20 cellular contexts compared by ENCODE assay signal in the genomic region with DNA sequence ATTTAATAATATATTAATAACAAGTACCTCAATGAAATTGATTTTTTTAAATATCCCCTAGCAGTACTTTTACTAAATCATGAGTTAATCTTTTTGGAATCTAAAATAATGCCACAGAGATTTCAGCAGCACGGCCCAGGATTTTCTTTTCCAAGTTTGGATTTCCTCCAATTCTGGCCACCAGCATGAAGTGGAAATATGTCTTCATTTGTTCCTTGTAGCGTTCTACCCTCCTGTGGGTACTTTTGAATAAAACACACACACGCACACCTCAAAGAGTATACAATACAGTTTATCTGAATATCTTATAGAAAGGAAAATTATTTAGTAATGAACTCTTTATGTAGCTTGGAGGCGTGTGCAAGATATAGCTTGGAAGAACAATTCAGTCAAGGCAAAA.
DNase-seq lines count a peak whose midpoint lies in the region; TF ChIP-seq lines count a peak whose summit lies in the region.
"Had no signal": no experiment of that assay in that cellular context is flagged by ENCODE, and none has a peak within 500 bp of the region (broad histone marks: within the 10 kb centered on the region; RNA-seq: fewer than 3 reads in every experiment).

No MANE protein-coding gene starts in this region.

- no peaks in the 10 kb centered on the region for H3K36me3 ChIP-seq in brain microvascular endothelial cell (replicated peaks)
- H3K36me3 ChIP-seq in colonic mucosa, result no peaks in the 10 kb centered on the region

- no peak overlapping the region for H3K9ac ChIP-seq in colonic mucosa (ENCODE audit: low read depth in 2 of 2, low read length in 2 of 2)

- in situ Hi-C loops in brain microvascular endothelial cell (cut with HindIII; ENCODE audit: low pct_ligation_motif_present, low sequenced_read_pairs), result no loop called here

- intact Hi-C loops in colonic mucosa (cut with DNase I), result no loop called here

- peak; percentile 55 for DNase-seq in AG10803 (ENCODE audit: low read depth)
- DNase-seq in LHCN-M2 (ENCODE audit: low read depth), result peak; percentile 65
- DNase-seq in brain microvascular endothelial cell, result peak; percentile 25
- peak; percentile 6 for DNase-seq in glomerular visceral epithelial cell (ENCODE audit: extremely low spot score)
- no peak for DNase-seq in colonic mucosa
- DNase-seq in NCI-H748 treated with DMSO at 0.1 percent for 48 hours (lab: John Stamatoyannopoulos, UW), result no peak
- DNase-seq in cerebellar cortex (ENCODE audit: low spot score), result no peak
- DNase-seq in GF-D8 (lab: John Stamatoyannopoulos, UW), result no peak
- DNase-seq: AML-193; Calu3; CD4-positive, CD25-positive, alpha-beta regulatory T cell; DMS79; GDM1; GOT3; MV-4-11; NCI-H1436; NCI-H2081 treated with DMSO at 0.1 percent for 48 hours; NCI-H2227 treated with DMSO at 0.1 percent for 48 hours; NCI-H524 treated with DMSO at 0.1 percent for 48 hours had no signal

- H3K4me3 ChIP-seq in AG10803 (ENCODE audit: low read length) (no peak overlapping the region), brain microvascular endothelial cell (ENCODE audit: low read depth, low read length) (no peak overlapping the region), colonic mucosa (no peak overlapping the region)
- H3K4me3 ChIP-seq: SK-N-MC had no signal

- no peaks in the 10 kb centered on the region for H3K4me1 ChIP-seq in colonic mucosa

- H3K9me3 ChIP-seq in colonic mucosa, result no peaks in the 10 kb centered on the region

- TF ChIP-seq CTCF in AG10803 (conservative IDR thresholded peaks at IDR 0.05; ENCODE audit: low read length) (no peak), brain microvascular endothelial cell (IDR thresholded peaks at IDR 0.05; ENCODE audit: low read depth, low read length, missing control alignments) (no peak), colonic mucosa (IDR thresholded peaks at IDR 0.05) (no peak)

- H3K27me3 ChIP-seq in brain microvascular endothelial cell (replicated peaks), result no peaks in the 10 kb centered on the region
- H3K27me3 ChIP-seq in colonic mucosa, result no peaks in the 10 kb centered on the region

- no peak overlapping the region for H3K27ac ChIP-seq in brain microvascular endothelial cell
- H3K27ac ChIP-seq in colonic mucosa, result no peak overlapping the region
- H3K27ac ChIP-seq: SK-N-MC had no signal

Comparison
In these comparisons a context has a peak if more than half of its experiments do, and no peak if none do; other contexts are left out.
1. DNase-seq: peak in AG10803 (single experiment), LHCN-M2 (single experiment), brain microvascular endothelial cell (single experiment) and glomerular visceral epithelial cell (single experiment); none in colonic mucosa (single experiment), NCI-H748 treated with DMSO at 0.1 percent for 48 hours (single experiment), cerebellar cortex (single experiment) and GF-D8 (single experiment).